Comparison of ENCODE assay signal across 26 cellular contexts in the genomic region with DNA sequence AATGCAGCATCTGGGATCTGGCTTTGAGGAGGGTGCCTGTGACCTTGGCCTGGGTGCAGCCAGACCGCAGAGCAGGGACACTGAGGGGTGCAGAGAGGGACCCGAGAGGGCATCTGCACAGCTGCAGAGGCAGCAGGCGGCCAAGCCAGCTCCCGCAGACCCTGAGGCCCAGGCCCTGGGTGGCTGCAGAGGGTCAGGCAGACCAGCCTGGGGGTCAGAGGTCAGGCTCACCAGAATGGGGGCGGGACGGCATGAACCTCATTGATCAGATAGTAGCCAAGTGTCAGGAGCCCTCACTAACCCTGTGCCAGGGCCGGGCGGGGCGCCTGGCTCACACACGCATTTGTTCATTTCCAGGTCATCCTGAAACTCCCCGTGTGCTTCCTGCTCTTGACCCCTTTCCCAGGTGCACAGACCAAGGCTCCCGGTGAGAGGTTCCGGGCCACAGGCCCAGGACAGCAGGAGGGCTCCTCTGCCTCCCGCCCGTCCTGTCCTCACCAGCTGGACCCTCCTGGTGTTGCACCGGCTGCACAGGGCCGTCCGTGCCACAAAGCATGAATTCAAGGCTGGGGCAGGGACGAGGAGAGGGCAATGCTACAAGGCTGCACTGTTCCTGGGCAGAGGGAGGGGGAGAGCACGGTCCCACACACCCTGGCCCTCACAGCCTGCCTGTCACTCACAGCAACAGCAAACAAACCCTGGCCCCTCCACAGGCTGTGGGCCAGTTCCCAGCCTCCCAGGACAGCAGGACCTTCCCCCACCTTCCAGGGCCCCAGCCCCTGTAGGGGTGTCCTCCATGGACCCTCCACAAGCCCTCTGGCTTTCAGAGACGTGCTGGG. TPM values are rescaled to one million over a fixed set of nuclear protein-coding genes. Genes with fewer than 3 reads are reported as not detected.
DNase-seq lines count a peak whose midpoint lies in the region; ATAC-seq lines count a peak whose summit lies in the region.
"Had no signal": no experiment of that assay in that cellular context is flagged by ENCODE, and none has a peak within 500 bp of the region (broad histone marks: within the 10 kb centered on the region; RNA-seq: fewer than 3 reads in every experiment).

No MANE protein-coding gene starts in this region.

- H3K36me3 ChIP-seq in neuronal stem cell (replicated peaks in 1 of 2; ENCODE audit: control insufficient read depth in 2 of 2, insufficient read depth in 2 of 2, low read length in 2 of 2), result no peaks in the 10 kb centered on the region
- H3K36me3 ChIP-seq: HAP-1 had no signal

- H3K79me1 ChIP-seq in neuronal stem cell (ENCODE audit: low read depth, low read length), result peaks cover 18% of the 10 kb centered on the region

- no peak overlapping the region for H4K91ac ChIP-seq in neuronal stem cell (ENCODE audit: low read depth, low read length, poor library complexity)

- peak overlapping the region; percentile 98 for H3K23ac ChIP-seq in neuronal stem cell (ENCODE audit: low read depth, low read length, poor library complexity)

- no peak for ATAC-seq in GM18858 (IDR thresholded peaks at IDR 0.05; ENCODE audit: unreplicated experiment)
- ATAC-seq: stimulated activated memory B cell treated with anti-CD40 and anti-IgM and Interleukin-4, amounts not matched to agents 10 μg/mL and 1 μg/mL and 100 μg/mL, for 72 hours had no signal

- H3K4me3 ChIP-seq in neuronal stem cell (ENCODE audit: low read length in 2 of 2), result no peak overlapping the region
- H3K4me3 ChIP-seq: HAP-1, SK-N-MC, testis had no signal

- peak overlapping the region; percentile 44 for H3K9ac ChIP-seq in neuronal stem cell (ENCODE audit: low read depth, low read length, poor library complexity)

- no peak overlapping the region for H2BK120ac ChIP-seq in neuronal stem cell (ENCODE audit: low read depth, low read length)

- H2BK15ac ChIP-seq in neuronal stem cell (ENCODE audit: low read length), result no peak overlapping the region

- H2AK5ac ChIP-seq in neuronal stem cell (ENCODE audit: low read depth, low read length), result no peak overlapping the region

- H3K18ac ChIP-seq in neuronal stem cell (ENCODE audit: low read length), result peak overlapping the region; percentile 64

- no peak overlapping the region for H3K4ac ChIP-seq in neuronal stem cell (ENCODE audit: low read length)

- H3K27me3 ChIP-seq in neuronal stem cell (ENCODE audit: control insufficient read depth in 3 of 3, insufficient read depth in 3 of 3, low read depth in 1 of 3, low read length in 3 of 3), result no peaks in the 10 kb centered on the region
- H3K27me3 ChIP-seq: testis had no signal

- peak overlapping the region; percentile 58 for H2BK12ac ChIP-seq in neuronal stem cell (ENCODE audit: low read length)

- H2BK5ac ChIP-seq in neuronal stem cell (ENCODE audit: low read length), result no peak overlapping the region

- H4K8ac ChIP-seq in neuronal stem cell (ENCODE audit: low read depth, low read length), result no peak overlapping the region

- no peaks in the 10 kb centered on the region for H3K9me3 ChIP-seq in neuronal stem cell (replicated peaks in 1 of 2; ENCODE audit: control insufficient read depth in 2 of 2, insufficient read depth in 1 of 2, low read depth in 1 of 2, low read length in 2 of 2)
- H3K9me3 ChIP-seq: HAP-1, testis had no signal

- peak overlapping the region; percentile 18 for H3K4me2 ChIP-seq in neuronal stem cell (ENCODE audit: insufficient read depth, low read length, poor library complexity, severe bottlenecking)

- DNase-seq in globus pallidus (ENCODE audit: low spot score) (peak; percentile 67), neuronal stem cell (ENCODE audit: low spot score) (no peak), germinal center (ENCODE audit: low spot score) (no peak), NCI-H82 (lab: John Stamatoyannopoulos, UW) (no peak)
- no peak for DNase-seq in NK-92 treated with Interleukin-12 subunit alpha and Interleukin-12 subunit beta, amount 100 ng/mL, for 24 hours (lab: John Stamatoyannopoulos, UW)
- DNase-seq: activated CD4-positive, alpha-beta T cell treated with anti-CD3 and anti-CD28 coated beads for 4 hours; activated CD8-positive, alpha-beta memory T cell treated with anti-CD3 and anti-CD28 coated beads for 24 hours; activated T-cell treated with anti-CD3 and anti-CD28 coated beads, Interleukin-2, amount 50 U/mL, for 24 hours; CD8-positive, alpha-beta memory T cell; DMS153; GDM1; kidney glomerular epithelial cell; mammary epithelial cell; NCI-H1092; NCI-H187; NCI-H2171 treated with DMSO at 0.1 percent for 48 hours; NCI-H526 treated with DMSO at 0.1 percent for 48 hours; retina; stimulated activated CD4-positive, alpha-beta T cell treated with anti-CD3 and anti-CD28 coated beads, Interleukin-2, amount 100 ng/mL, for 48 hours; T-helper 2 cell; testis had no signal

- peak overlapping the region; percentile 8 for H3K14ac ChIP-seq in neuronal stem cell (ENCODE audit: low read length)

- WGBS in neuronal stem cell (ENCODE audit: extremely low coverage in 2 of 2, insufficient read length in 2 of 2, insufficient replicate concordance in 1 of 2), 2 donors, result no CpG with 5 or more reads among the region's 21 CpGs

- H2AFZ ChIP-seq in neuronal stem cell (ENCODE audit: low read length), result no peak overlapping the region

- H3K27ac ChIP-seq in angular gyrus (ENCODE audit: low read depth, low read length) (peak overlapping the region; percentile 84), neuronal stem cell (replicated peaks; ENCODE audit: low read length) (no peak overlapping the region)
- H3K27ac ChIP-seq: SK-N-MC, testis had no signal

- peaks cover 22 to 24% of the 10 kb centered on the region in 2 donors for H3K4me1 ChIP-seq in neuronal stem cell (ENCODE audit: control insufficient read depth in 2 of 2, insufficient read depth in 1 of 2, low read depth in 1 of 2, low read length in 2 of 2)

RNA-seq across cellular contexts. Expression of gene RTN4R, which starts 3.3 kb away (rescaled TPM):
- 23.2 TPM for polyA plus RNA-seq in neuronal stem cell (2013, experiment 1 of 2)
- polyA plus RNA-seq in neuronal stem cell (2013, experiment 2 of 2), result 22.9 TPM

RNA-seq across cellular contexts. Expression of gene DGCR6L, which starts 55.0 kb away (rescaled TPM):
- polyA plus RNA-seq in neuronal stem cell (2013, experiment 1 of 2), result 26.0 TPM
- polyA plus RNA-seq in neuronal stem cell (2013, experiment 2 of 2), result 25.8 TPM
